ENCODE assay signal across 18 cellular contexts in the genomic region with DNA sequence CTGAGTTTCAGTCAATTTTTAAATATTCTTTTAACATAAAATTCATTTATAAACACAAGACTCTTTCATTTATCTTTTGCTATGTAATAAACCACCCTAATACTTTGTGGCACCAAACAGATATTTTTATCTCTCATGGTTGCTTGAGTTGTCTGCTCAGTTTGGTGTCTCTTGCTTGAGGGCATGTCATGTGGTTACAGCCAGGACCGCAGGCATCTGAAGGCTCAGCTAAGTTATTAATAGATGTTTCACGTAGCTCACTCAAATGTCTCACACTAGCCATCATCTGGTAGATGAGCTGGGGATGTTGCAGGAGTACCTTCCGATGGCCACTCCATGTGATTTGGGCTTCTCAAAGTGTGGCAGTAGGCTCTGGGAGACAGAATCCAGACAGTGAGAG.
A peak's percentile ranks its signal among the peaks of the same experiment; 100 is the strongest.
DNase-seq lines count a peak whose midpoint lies in the region; ATAC-seq and FAIRE-seq lines count a peak whose summit lies in the region.
"Had no signal": no experiment of that assay in that cellular context is flagged by ENCODE, and none has a peak within 500 bp of the region (broad histone marks: within the 10 kb centered on the region; RNA-seq: fewer than 3 reads in every experiment).

No MANE protein-coding gene starts in this region.

- FAIRE-seq in frontal cortex (lab: Jason Lieb, UNC), result no peak

- ATAC-seq in GM18867 (IDR thresholded peaks at IDR 0.05; ENCODE audit: unreplicated experiment), result peak; percentile 84
- no peak for ATAC-seq in HG03442 (IDR thresholded peaks at IDR 0.05; ENCODE audit: unreplicated experiment)
- no peak for ATAC-seq in GM18909 (IDR thresholded peaks at IDR 0.05; ENCODE audit: poor library complexity, unreplicated experiment)
- no peak for ATAC-seq in HG03175 (IDR thresholded peaks at IDR 0.05; ENCODE audit: unreplicated experiment)

- DNase-seq in COLO829 (ENCODE audit: low spot score), result peak; percentile 21
- DNase-seq in OCI-M1 (lab: John Stamatoyannopoulos, UW), result peak; percentile 31
- DNase-seq in foreskin melanocyte, result peak; percentile 93
- no peak for DNase-seq in frontal cortex (ENCODE audit: low spot score in 2 of 2)
- DNase-seq: ACHN; AML-193; Calu3; CD4-positive, CD25-positive, alpha-beta regulatory T cell; DMS53; H9; KBM-7; NCI-H1048; NCI-H2081 treated with DMSO at 0.1 percent for 48 hours; NCI-H524 had no signal

Comparison
In these comparisons a context has a peak if more than half of its experiments do, and no peak if none do; other contexts are left out.
1. DNase-seq: peak in COLO829 (single experiment), OCI-M1 (single experiment) and foreskin melanocyte (single experiment); none in frontal cortex (0 of 2).